In the genomic region with DNA sequence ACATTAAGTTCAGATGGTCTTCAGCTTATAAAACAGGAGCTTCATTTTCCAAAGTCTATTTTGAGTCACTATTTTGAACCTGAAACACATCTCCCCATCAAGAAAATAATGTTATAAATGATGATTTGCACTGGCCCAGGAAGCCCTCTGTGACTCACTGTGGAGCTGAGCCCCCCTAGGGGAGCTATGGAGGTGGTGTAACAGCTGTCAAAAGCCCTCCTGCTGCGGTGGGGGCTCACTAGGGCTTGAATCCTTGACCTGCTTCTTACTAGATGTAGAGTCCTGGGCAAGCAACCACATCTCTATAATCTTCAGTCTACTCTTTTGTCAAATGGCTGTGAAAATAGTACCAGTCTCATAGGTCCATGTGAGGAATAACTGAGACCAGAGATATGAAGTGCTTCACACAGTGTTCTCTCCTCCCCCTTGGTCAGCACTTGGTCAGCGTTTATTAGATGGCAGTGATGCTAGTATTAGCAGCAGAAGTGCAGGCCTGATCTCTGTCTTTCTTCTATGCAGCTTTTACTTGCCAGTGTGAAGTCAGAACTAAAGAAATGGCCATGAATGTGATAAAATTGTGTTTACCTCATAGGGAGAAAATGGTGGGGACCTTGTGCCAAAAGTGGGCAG, we compare ENCODE assay signal across 28 cellular contexts.
DNase-seq lines count a peak whose midpoint lies in the region; ATAC-seq and TF ChIP-seq lines count a peak whose summit lies in the region.
"Had no signal": no experiment of that assay in that cellular context is flagged by ENCODE, and none has a peak within 500 bp of the region (broad histone marks: within the 10 kb centered on the region; RNA-seq: fewer than 3 reads in every experiment).

No MANE protein-coding gene starts in this region.

- ATAC-seq in stimulated activated effector memory CD8-positive, alpha-beta T cell treated with anti-CD3 and anti-CD28 coated beads, Interleukin-12 subunit alpha, Interleukin-12 subunit beta, amount 100 ng/mL, for 72 hours: peak; percentile 13
- ATAC-seq: activated T-cell treated with anti-CD3 and anti-CD28 coated beads, Interleukin-2, amount 50 U/mL, for 4 hours; GM12878; left cardiac atrium; natural killer cell treated with Interleukin-12 subunit alpha and Interleukin-12 subunit beta and Interleukin-15 and Interleukin-18, amount 100 ng/mL, for 72 hours had no signal

- H3K27me3 Mint-ChIP-seq in glutamatergic neuron (ENCODE audit: unreplicated experiment): no peaks in the 10 kb centered on the region
- H3K27me3 Mint-ChIP-seq: activated B cell treated with CpG ODN at 0.5 μM for 24 hours had no signal

- no peaks in the 10 kb centered on the region for H3K9me3 ChIP-seq in BE2C
- H3K9me3 ChIP-seq: SJSA1 had no signal

- H3K4me1 ChIP-seq in BE2C: no peaks in the 10 kb centered on the region
- H3K4me1 ChIP-seq: SJSA1 had no signal

- DNase-seq in DMS 273 (lab: John Stamatoyannopoulos, UW; ENCODE audit: unreplicated experiment): peak; percentile 39
- no peak for DNase-seq in DMS 273 treated with DMSO at 0.1 percent for 48 hours (lab: John Stamatoyannopoulos, UW)
- peak; percentile 6 for DNase-seq in UCSD-AML1 (lab: John Stamatoyannopoulos, UW; ENCODE audit: unreplicated experiment)
- DNase-seq in glutamatergic neuron: peak; percentile 16
- no peak for DNase-seq in stimulated activated effector memory CD8-positive, alpha-beta T cell treated with anti-CD3 and anti-CD28 coated beads, Interleukin-12 subunit alpha, Interleukin-12 subunit beta, amount 100 ng/mL, for 72 hours (ENCODE audit: low spot score in 2 of 2)
- no peak for DNase-seq in BE2C
- DNase-seq in germinal center (ENCODE audit: low spot score): no peak
- no peak for DNase-seq in AG08395 (ENCODE audit: low spot score)
- DNase-seq: 8988T; activated B cell treated with CpG ODN at 0.5 μM for 24 hours; activated CD4-positive, alpha-beta T cell treated with anti-CD3 and anti-CD28 coated beads, Interleukin-2, amount 50 U/mL, for 1 hour; activated gamma-delta T cell treated with Interleukin-2 at 50 U/mL for 16 hours; activated naive CD8-positive, alpha-beta T cell treated with anti-CD3 and anti-CD28 coated beads, Interleukin-2, amount 10 ng/mL, durations not matched to agents 7 days and 5 days; activated T-cell treated with anti-CD3 and anti-CD28 coated beads, Interleukin-2, amount 50 U/mL, for 4 hours; CD4-positive, alpha-beta T cell; foreskin melanocyte; hippocampal formation; left cardiac atrium; NCI-H1417 treated with DMSO at 0.1 percent for 48 hours; NCI-H2029 treated with DMSO at 0.1 percent for 48 hours; NCI-H774; stimulated activated naive CD4-positive, alpha-beta T cell treated with Interleukin-2 at 50 U/mL for 16 hours; T1000 had no signal

- peak overlapping the region; percentile 4 for H3K27ac Mint-ChIP-seq in glutamatergic neuron (ENCODE audit: unreplicated experiment)
- no peak overlapping the region for H3K27ac Mint-ChIP-seq in stimulated activated effector memory CD8-positive, alpha-beta T cell treated with anti-CD3 and anti-CD28 coated beads, Interleukin-12 subunit alpha, Interleukin-12 subunit beta, amount 100 ng/mL, for 72 hours
- H3K27ac Mint-ChIP-seq: activated B cell treated with CpG ODN at 0.5 μM for 24 hours; activated naive CD8-positive, alpha-beta T cell treated with anti-CD3 and anti-CD28 coated beads, Interleukin-2, amount 10 ng/mL, durations not matched to agents 7 days and 5 days; CD4-positive, alpha-beta T cell; dendritic cell treated with granulocyte-macrophage colony-stimulating factor and Interleukin-4, amounts not matched to agents 40 ng/mL and 50 ng/mL, for 4 days; natural killer cell treated with Interleukin-12 subunit alpha and Interleukin-12 subunit beta and Interleukin-15 and Interleukin-18, amount 100 ng/mL, for 72 hours had no signal

- no peak overlapping the region for H3K4me3 Mint-ChIP-seq in glutamatergic neuron (ENCODE audit: unreplicated experiment)
- no peak overlapping the region for H3K4me3 Mint-ChIP-seq in stimulated activated effector memory CD8-positive, alpha-beta T cell treated with anti-CD3 and anti-CD28 coated beads, Interleukin-12 subunit alpha, Interleukin-12 subunit beta, amount 100 ng/mL, for 72 hours
- H3K4me3 Mint-ChIP-seq: activated B cell treated with CpG ODN at 0.5 μM for 24 hours; activated naive CD8-positive, alpha-beta T cell treated with anti-CD3 and anti-CD28 coated beads, Interleukin-2, amount 10 ng/mL, durations not matched to agents 7 days and 5 days; activated T-cell treated with anti-CD3 and anti-CD28 coated beads, Interleukin-2, amount 50 U/mL, for 4 hours; CD4-positive, alpha-beta T cell; central memory CD8-positive, alpha-beta T cell; dendritic cell treated with granulocyte-macrophage colony-stimulating factor and Interleukin-4, amounts not matched to agents 40 ng/mL and 50 ng/mL, for 4 days; natural killer cell treated with Interleukin-12 subunit alpha and Interleukin-12 subunit beta and Interleukin-15 and Interleukin-18, amount 100 ng/mL, for 72 hours had no signal

- no peaks in the 10 kb centered on the region for H3K36me3 Mint-ChIP-seq in glutamatergic neuron (ENCODE audit: unreplicated experiment)
- no peaks in the 10 kb centered on the region for H3K36me3 Mint-ChIP-seq in stimulated activated effector memory CD8-positive, alpha-beta T cell treated with anti-CD3 and anti-CD28 coated beads, Interleukin-12 subunit alpha, Interleukin-12 subunit beta, amount 100 ng/mL, for 72 hours
- H3K36me3 Mint-ChIP-seq: activated naive CD8-positive, alpha-beta T cell treated with anti-CD3 and anti-CD28 coated beads, Interleukin-2, amount 10 ng/mL, durations not matched to agents 7 days and 5 days; natural killer cell treated with Interleukin-12 subunit alpha and Interleukin-12 subunit beta and Interleukin-15 and Interleukin-18, amount 100 ng/mL, for 72 hours had no signal

- H3K4me3 ChIP-seq in BE2C (ENCODE audit: low read depth, low read length): no peak overlapping the region
- H3K4me3 ChIP-seq: GM12878, SJSA1 had no signal

- no peaks in the 10 kb centered on the region for H3K36me3 ChIP-seq in BE2C
- H3K36me3 ChIP-seq: SJSA1 had no signal

- no peak for TF ChIP-seq CTCF in glutamatergic neuron (IDR thresholded peaks at IDR 0.05; ENCODE audit: partially characterized antibody, unreplicated experiment)
- no peak for TF ChIP-seq CTCF in BE2C (IDR thresholded peaks at IDR 0.05; ENCODE audit: low read depth, low read length)

- H3K4me1 Mint-ChIP-seq in glutamatergic neuron (ENCODE audit: low read depth, unreplicated experiment): peaks cover 15% of the 10 kb centered on the region
- H3K4me1 Mint-ChIP-seq in stimulated activated effector memory CD8-positive, alpha-beta T cell treated with anti-CD3 and anti-CD28 coated beads, Interleukin-12 subunit alpha, Interleukin-12 subunit beta, amount 100 ng/mL, for 72 hours: no peaks in the 10 kb centered on the region
- H3K4me1 Mint-ChIP-seq: activated B cell treated with CpG ODN at 0.5 μM for 24 hours; activated naive CD8-positive, alpha-beta T cell treated with anti-CD3 and anti-CD28 coated beads, Interleukin-2, amount 10 ng/mL, durations not matched to agents 7 days and 5 days; central memory CD8-positive, alpha-beta T cell had no signal

- H3K27me3 ChIP-seq in BE2C: no peaks in the 10 kb centered on the region
- H3K27me3 ChIP-seq: SJSA1 had no signal

- no peaks in the 10 kb centered on the region for H3K9me3 Mint-ChIP-seq in glutamatergic neuron (ENCODE audit: unreplicated experiment)
- H3K9me3 Mint-ChIP-seq in stimulated activated effector memory CD8-positive, alpha-beta T cell treated with anti-CD3 and anti-CD28 coated beads, Interleukin-12 subunit alpha, Interleukin-12 subunit beta, amount 100 ng/mL, for 72 hours: no peaks in the 10 kb centered on the region
- H3K9me3 Mint-ChIP-seq: activated B cell treated with CpG ODN at 0.5 μM for 24 hours; activated naive CD8-positive, alpha-beta T cell treated with anti-CD3 and anti-CD28 coated beads, Interleukin-2, amount 10 ng/mL, durations not matched to agents 7 days and 5 days; activated T-cell treated with anti-CD3 and anti-CD28 coated beads, Interleukin-2, amount 50 U/mL, for 4 hours; CD4-positive, alpha-beta T cell; central memory CD8-positive, alpha-beta T cell; dendritic cell treated with granulocyte-macrophage colony-stimulating factor and Interleukin-4, amounts not matched to agents 40 ng/mL and 50 ng/mL, for 4 days; natural killer cell treated with Interleukin-12 subunit alpha and Interleukin-12 subunit beta and Interleukin-15 and Interleukin-18, amount 100 ng/mL, for 72 hours had no signal

Comparison
In these comparisons a context has a peak if more than half of its experiments do, and no peak if none do; other contexts are left out.
1. DNase-seq: peak in DMS 273 (single experiment), UCSD-AML1 (single experiment) and glutamatergic neuron (single experiment); none in DMS 273 treated with DMSO at 0.1 percent for 48 hours (single experiment), stimulated activated effector memory CD8-positive, alpha-beta T cell treated with anti-CD3 and anti-CD28 coated beads, Interleukin-12 subunit alpha, Interleukin-12 subunit beta, amount 100 ng/mL, for 72 hours (0 of 2), BE2C (single experiment), germinal center (single experiment) and AG08395 (single experiment).